In the genomic region with DNA sequence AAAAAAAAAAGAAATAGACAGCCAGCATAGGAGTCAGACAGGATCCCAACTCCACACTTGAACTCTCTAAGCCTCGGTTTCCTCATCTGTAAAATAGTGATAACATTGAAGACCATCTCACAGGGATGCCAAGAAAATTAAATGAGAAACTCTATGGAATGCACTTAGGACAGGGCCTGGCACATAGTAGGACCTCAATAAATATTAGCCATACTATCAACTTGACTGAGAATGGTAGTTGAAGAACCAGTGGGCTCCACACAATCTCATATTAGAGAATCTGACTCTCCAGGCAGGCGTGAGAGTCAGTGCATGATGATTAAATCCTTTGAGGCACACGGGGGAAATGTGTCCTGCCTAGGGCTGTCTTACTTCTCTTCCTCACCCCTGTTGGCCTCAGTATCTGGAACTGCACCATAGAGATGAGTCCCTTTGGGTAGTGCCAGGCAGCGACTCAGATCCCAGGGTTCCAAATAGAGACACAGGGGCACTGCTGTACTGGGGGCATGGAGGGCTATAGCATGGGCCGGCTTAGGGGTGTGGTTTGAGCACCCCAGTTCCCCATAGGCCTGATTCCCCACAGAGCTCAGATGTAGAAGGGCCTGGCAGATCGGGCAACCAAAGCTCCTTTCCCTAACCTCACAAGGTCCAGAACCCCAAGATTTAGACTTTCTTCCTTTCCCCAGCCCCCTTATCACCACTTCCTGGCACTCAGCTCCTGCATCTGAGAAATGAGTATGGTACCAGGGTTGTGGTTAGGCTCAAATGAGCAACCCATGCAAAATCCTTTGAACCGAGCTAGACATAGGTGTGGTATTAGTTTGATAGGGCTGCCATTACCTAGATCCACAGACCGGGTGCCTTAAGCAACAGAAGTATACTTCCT, we compare ENCODE assay signal across 2 cellular contexts.
TF ChIP-seq lines count a peak whose summit lies in the region.

No MANE protein-coding gene starts in this region.

TF ChIP-seq in GM12878, 131 proteins besides CTCF, POLR2A, EP300 and RAD21 (continues in another document):
- TF ChIP-seq, protein P1, sequence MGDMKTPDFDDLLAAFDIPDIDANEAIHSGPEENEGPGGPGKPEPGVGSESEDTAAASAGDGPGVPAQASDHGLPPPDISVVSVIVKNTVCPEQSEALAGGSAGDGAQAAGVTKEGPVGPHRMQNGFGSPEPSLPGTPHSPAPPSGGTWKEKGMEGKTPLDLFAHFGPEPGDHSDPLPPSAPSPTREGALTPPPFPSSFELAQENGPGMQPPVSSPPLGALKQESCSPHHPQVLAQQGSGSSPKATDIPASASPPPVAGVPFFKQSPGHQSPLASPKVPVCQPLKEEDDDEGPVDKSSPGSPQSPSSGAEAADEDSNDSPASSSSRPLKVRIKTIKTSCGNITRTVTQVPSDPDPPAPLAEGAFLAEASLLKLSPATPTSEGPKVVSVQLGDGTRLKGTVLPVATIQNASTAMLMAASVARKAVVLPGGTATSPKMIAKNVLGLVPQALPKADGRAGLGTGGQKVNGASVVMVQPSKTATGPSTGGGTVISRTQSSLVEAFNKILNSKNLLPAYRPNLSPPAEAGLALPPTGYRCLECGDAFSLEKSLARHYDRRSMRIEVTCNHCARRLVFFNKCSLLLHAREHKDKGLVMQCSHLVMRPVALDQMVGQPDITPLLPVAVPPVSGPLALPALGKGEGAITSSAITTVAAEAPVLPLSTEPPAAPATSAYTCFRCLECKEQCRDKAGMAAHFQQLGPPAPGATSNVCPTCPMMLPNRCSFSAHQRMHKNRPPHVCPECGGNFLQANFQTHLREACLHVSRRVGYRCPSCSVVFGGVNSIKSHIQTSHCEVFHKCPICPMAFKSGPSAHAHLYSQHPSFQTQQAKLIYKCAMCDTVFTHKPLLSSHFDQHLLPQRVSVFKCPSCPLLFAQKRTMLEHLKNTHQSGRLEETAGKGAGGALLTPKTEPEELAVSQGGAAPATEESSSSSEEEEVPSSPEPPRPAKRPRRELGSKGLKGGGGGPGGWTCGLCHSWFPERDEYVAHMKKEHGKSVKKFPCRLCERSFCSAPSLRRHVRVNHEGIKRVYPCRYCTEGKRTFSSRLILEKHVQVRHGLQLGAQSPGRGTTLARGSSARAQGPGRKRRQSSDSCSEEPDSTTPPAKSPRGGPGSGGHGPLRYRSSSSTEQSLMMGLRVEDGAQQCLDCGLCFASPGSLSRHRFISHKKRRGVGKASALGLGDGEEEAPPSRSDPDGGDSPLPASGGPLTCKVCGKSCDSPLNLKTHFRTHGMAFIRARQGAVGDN (IDR thresholded peaks at IDR 0.05): peak; percentile 65; the same call in 1 of the 2 replicates
- no peak for TF ChIP-seq CHD2 (IDR thresholded peaks at IDR 0.05; ENCODE audit: borderline replicate concordance, low read depth, low read length)
- peak; percentile 73 for TF ChIP-seq MTA2 (IDR thresholded peaks at IDR 0.05; ENCODE audit: low read depth)
- peak in 1 of 2 experiments; percentile 49; a peak in 1 of 4 replicates for TF ChIP-seq BHLHE40 (IDR thresholded peaks at IDR 0.05; ENCODE audit: borderline replicate concordance in 1 of 2, low read depth in 2 of 2, low read length in 1 of 2)
- TF ChIP-seq YY1 (IDR thresholded peaks at IDR 0.05; ENCODE audit: low read depth, low read length): peak; percentile 76
- peak; percentile 36; the same call in 1 of the 2 replicates for TF ChIP-seq NR2F1 (conservative IDR thresholded peaks at IDR 0.05)
- peak; percentile 86 for TF ChIP-seq GATAD2B (conservative IDR thresholded peaks at IDR 0.05; ENCODE audit: low read depth)
- peak; percentile 81 for TF ChIP-seq DPF2 (IDR thresholded peaks at IDR 0.05)
- TF ChIP-seq, protein P2, sequence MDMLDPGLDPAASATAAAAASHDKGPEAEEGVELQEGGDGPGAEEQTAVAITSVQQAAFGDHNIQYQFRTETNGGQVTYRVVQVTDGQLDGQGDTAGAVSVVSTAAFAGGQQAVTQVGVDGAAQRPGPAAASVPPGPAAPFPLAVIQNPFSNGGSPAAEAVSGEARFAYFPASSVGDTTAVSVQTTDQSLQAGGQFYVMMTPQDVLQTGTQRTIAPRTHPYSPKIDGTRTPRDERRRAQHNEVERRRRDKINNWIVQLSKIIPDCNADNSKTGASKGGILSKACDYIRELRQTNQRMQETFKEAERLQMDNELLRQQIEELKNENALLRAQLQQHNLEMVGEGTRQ (IDR thresholded peaks at IDR 0.05; ENCODE audit: borderline replicate concordance, low read depth, low read length): no peak
- TF ChIP-seq TCF12 (IDR thresholded peaks at IDR 0.05; ENCODE audit: low read depth, low read length): no peak
- TF ChIP-seq CREM (IDR thresholded peaks at IDR 0.05; ENCODE audit: low read depth): 0 out of 2 replicates have a peak, but pooled peaks have one; percentile 34
- no peak for TF ChIP-seq EZH2 (IDR thresholded peaks at IDR 0.05; ENCODE audit: borderline replicate concordance, control insufficient read depth, low read depth, low read length)
- TF ChIP-seq ZNF207 (IDR thresholded peaks at IDR 0.05; ENCODE audit: borderline replicate concordance): 0 out of 2 replicates have a peak, but pooled peaks have one; percentile 30
- peak; percentile 71; the same call in 1 of the 2 replicates for TF ChIP-seq CBFB (IDR thresholded peaks at IDR 0.05; ENCODE audit: low read depth)
- peak; percentile 37; the same call in 1 of the 2 replicates for TF ChIP-seq ZNF384 (IDR thresholded peaks at IDR 0.05; ENCODE audit: borderline replicate concordance, low read depth, low read length)
- peak; percentile 63; the same call in 1 of the 2 replicates for TF ChIP-seq NBN (IDR thresholded peaks at IDR 0.05)
- peak in 1 of 2 experiments; percentile 96; a peak in 2 of 4 replicates for TF ChIP-seq ETV6 (conservative IDR thresholded peaks at IDR 0.05 in 1 of 2, IDR thresholded peaks at IDR 0.05 in 1 of 2; ENCODE audit: borderline replicate concordance in 1 of 2, low read depth in 1 of 2)
- peak; percentile 59; the same call in 1 of the 2 replicates for TF ChIP-seq IRF4 (IDR thresholded peaks at IDR 0.05; ENCODE audit: low read depth, low read length)
- TF ChIP-seq NRF1 (conservative IDR thresholded peaks at IDR 0.05; ENCODE audit: low read depth, low read length): no peak
- TF ChIP-seq POU2F2 (IDR thresholded peaks at IDR 0.05; ENCODE audit: borderline replicate concordance, low read depth, low read length): peak; percentile 84; the same call in 2 of the 3 replicates
- TF ChIP-seq PAX5 (IDR thresholded peaks at IDR 0.05; ENCODE audit: borderline replicate concordance, low read depth, low read length): peak; percentile 64; the same call in 1 of the 2 replicates
- TF ChIP-seq, protein P3, sequence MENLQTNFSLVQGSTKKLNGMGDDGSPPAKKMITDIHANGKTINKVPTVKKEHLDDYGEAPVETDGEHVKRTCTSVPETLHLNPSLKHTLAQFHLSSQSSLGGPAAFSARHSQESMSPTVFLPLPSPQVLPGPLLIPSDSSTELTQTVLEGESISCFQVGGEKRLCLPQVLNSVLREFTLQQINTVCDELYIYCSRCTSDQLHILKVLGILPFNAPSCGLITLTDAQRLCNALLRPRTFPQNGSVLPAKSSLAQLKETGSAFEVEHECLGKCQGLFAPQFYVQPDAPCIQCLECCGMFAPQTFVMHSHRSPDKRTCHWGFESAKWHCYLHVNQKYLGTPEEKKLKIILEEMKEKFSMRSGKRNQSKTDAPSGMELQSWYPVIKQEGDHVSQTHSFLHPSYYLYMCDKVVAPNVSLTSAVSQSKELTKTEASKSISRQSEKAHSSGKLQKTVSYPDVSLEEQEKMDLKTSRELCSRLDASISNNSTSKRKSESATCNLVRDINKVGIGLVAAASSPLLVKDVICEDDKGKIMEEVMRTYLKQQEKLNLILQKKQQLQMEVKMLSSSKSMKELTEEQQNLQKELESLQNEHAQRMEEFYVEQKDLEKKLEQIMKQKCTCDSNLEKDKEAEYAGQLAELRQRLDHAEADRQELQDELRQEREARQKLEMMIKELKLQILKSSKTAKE (IDR thresholded peaks at IDR 0.05; ENCODE audit: low read depth, poor library complexity, severe bottlenecking): peak; percentile 73
- TF ChIP-seq TAF1 (IDR thresholded peaks at IDR 0.05; ENCODE audit: borderline replicate concordance, low read depth, low read length): no peak

TF ChIP-seq in WTC11, 78 proteins besides CTCF, POLR2A, EP300 and RAD21:
- no peak for TF ChIP-seq ZNF317 (CRISPR knock-in tag; IDR thresholded peaks at IDR 0.05; ENCODE audit: borderline replicate concordance, low read depth)
- TF ChIP-seq ZNF671 (CRISPR knock-in tag; IDR thresholded peaks at IDR 0.05): no peak
- TF ChIP-seq, protein P4, sequence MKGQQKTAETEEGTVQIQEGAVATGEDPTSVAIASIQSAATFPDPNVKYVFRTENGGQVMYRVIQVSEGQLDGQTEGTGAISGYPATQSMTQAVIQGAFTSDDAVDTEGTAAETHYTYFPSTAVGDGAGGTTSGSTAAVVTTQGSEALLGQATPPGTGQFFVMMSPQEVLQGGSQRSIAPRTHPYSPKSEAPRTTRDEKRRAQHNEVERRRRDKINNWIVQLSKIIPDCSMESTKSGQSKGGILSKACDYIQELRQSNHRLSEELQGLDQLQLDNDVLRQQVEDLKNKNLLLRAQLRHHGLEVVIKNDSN (CRISPR knock-in tag; IDR thresholded peaks at IDR 0.05): no peak
- no peak for TF ChIP-seq TEAD4 (CRISPR knock-in tag; IDR thresholded peaks at IDR 0.05)
- TF ChIP-seq, protein P5, sequence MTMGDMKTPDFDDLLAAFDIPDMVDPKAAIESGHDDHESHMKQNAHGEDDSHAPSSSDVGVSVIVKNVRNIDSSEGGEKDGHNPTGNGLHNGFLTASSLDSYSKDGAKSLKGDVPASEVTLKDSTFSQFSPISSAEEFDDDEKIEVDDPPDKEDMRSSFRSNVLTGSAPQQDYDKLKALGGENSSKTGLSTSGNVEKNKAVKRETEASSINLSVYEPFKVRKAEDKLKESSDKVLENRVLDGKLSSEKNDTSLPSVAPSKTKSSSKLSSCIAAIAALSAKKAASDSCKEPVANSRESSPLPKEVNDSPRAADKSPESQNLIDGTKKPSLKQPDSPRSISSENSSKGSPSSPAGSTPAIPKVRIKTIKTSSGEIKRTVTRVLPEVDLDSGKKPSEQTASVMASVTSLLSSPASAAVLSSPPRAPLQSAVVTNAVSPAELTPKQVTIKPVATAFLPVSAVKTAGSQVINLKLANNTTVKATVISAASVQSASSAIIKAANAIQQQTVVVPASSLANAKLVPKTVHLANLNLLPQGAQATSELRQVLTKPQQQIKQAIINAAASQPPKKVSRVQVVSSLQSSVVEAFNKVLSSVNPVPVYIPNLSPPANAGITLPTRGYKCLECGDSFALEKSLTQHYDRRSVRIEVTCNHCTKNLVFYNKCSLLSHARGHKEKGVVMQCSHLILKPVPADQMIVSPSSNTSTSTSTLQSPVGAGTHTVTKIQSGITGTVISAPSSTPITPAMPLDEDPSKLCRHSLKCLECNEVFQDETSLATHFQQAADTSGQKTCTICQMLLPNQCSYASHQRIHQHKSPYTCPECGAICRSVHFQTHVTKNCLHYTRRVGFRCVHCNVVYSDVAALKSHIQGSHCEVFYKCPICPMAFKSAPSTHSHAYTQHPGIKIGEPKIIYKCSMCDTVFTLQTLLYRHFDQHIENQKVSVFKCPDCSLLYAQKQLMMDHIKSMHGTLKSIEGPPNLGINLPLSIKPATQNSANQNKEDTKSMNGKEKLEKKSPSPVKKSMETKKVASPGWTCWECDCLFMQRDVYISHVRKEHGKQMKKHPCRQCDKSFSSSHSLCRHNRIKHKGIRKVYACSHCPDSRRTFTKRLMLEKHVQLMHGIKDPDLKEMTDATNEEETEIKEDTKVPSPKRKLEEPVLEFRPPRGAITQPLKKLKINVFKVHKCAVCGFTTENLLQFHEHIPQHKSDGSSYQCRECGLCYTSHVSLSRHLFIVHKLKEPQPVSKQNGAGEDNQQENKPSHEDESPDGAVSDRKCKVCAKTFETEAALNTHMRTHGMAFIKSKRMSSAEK (CRISPR knock-in tag; IDR thresholded peaks at IDR 0.05; ENCODE audit: borderline replicate concordance): no peak
- TF ChIP-seq, protein P6, sequence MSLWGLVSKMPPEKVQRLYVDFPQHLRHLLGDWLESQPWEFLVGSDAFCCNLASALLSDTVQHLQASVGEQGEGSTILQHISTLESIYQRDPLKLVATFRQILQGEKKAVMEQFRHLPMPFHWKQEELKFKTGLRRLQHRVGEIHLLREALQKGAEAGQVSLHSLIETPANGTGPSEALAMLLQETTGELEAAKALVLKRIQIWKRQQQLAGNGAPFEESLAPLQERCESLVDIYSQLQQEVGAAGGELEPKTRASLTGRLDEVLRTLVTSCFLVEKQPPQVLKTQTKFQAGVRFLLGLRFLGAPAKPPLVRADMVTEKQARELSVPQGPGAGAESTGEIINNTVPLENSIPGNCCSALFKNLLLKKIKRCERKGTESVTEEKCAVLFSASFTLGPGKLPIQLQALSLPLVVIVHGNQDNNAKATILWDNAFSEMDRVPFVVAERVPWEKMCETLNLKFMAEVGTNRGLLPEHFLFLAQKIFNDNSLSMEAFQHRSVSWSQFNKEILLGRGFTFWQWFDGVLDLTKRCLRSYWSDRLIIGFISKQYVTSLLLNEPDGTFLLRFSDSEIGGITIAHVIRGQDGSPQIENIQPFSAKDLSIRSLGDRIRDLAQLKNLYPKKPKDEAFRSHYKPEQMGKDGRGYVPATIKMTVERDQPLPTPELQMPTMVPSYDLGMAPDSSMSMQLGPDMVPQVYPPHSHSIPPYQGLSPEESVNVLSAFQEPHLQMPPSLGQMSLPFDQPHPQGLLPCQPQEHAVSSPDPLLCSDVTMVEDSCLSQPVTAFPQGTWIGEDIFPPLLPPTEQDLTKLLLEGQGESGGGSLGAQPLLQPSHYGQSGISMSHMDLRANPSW (CRISPR knock-in tag; conservative IDR thresholded peaks at IDR 0.05; ENCODE audit: low read depth): no peak
- no peak for TF ChIP-seq CREB1 (CRISPR knock-in tag; IDR thresholded peaks at IDR 0.05)
- TF ChIP-seq ZNF423 (CRISPR knock-in tag; IDR thresholded peaks at IDR 0.05): no peak
- no peak for TF ChIP-seq NR2C2 (CRISPR knock-in tag; IDR thresholded peaks at IDR 0.05)
- no peak for TF ChIP-seq ZNF121 (CRISPR knock-in tag; IDR thresholded peaks at IDR 0.05)
